In genomic region chr1:209064850-209065249, GRCh38 we compare ENCODE assay signal across 23 cellular contexts.
"Had no signal": no experiment of that assay in that cellular context is flagged by ENCODE, and none has a peak within 500 bp of the region (broad histone marks: within the 10 kb centered on the region; RNA-seq: fewer than 3 reads in every experiment).

No MANE protein-coding gene starts in this region.

- H3K36me3 ChIP-seq: ascending aorta, esophagus muscularis mucosa, sigmoid colon, upper lobe of left lung had no signal

- DNase-seq: activated CD4-positive, alpha-beta T cell treated with anti-CD3 and anti-CD28 coated beads, Interleukin-2, amount 10 ng/mL, durations not matched to agents 7 days and 5 days; activated CD4-positive, CD25-positive, alpha-beta regulatory T cell treated with anti-CD3 and anti-CD28 coated beads, Interleukin-2, amount 50 U/mL, for 72 hours; activated CD8-positive, alpha-beta T cell treated with anti-CD3 and anti-CD28 coated beads for 36 hours; activated gamma-delta T cell; central memory CD4-positive, alpha-beta T cell; dermis blood vessel endothelial cell; effector memory CD4-positive, alpha-beta T cell; hippocampal formation; posterior cingulate gyrus; sigmoid colon; stimulated activated CD4-positive, alpha-beta T cell treated with anti-CD3 and anti-CD28 coated beads, Interleukin-2, amount 100 ng/mL, for 48 hours; stimulated activated CD8-positive, alpha-beta memory T cell treated with anti-CD3 and anti-CD28 coated beads, Interleukin-4, amount 100 ng/mL, for 48 hours; stimulated activated naive CD4-positive, alpha-beta T cell; T-cell; testis; upper lobe of left lung had no signal

- H3K9me3 ChIP-seq: ascending aorta, esophagus muscularis mucosa, sigmoid colon, testis, upper lobe of left lung had no signal

- H3K27me3 Mint-ChIP-seq: activated CD4-positive, alpha-beta T cell treated with anti-CD3 and anti-CD28 coated beads, Interleukin-2, amount 10 ng/mL, durations not matched to agents 7 days and 5 days had no signal

- H3K36me3 Mint-ChIP-seq: activated naive CD4-positive, alpha-beta T cell treated with anti-CD3 and anti-CD28 coated beads, Interleukin-2, amount 50 U/mL, for 72 hours; natural killer cell treated with Interleukin-12 subunit alpha and Interleukin-12 subunit beta and Interleukin-15 and Interleukin-18, amount 100 ng/mL, for 72 hours; T-cell had no signal

- H3K4me1 Mint-ChIP-seq: activated CD4-positive, alpha-beta T cell treated with anti-CD3 and anti-CD28 coated beads, Interleukin-2, amount 10 ng/mL, durations not matched to agents 7 days and 5 days; T-cell had no signal

- H3K9me3 Mint-ChIP-seq: activated CD4-positive, alpha-beta T cell treated with anti-CD3 and anti-CD28 coated beads, Interleukin-2, amount 10 ng/mL, durations not matched to agents 7 days and 5 days; activated CD8-positive, alpha-beta T cell treated with anti-CD3 and anti-CD28 coated beads for 36 hours; activated naive CD4-positive, alpha-beta T cell treated with anti-CD3 and anti-CD28 coated beads, Interleukin-2, amount 50 U/mL, for 72 hours; activated T-helper 1 cell treated with anti-CD3 and anti-CD28 coated beads, Interleukin-12 subunit alpha, Interleukin-12 subunit beta, Interleukin-2, Interleukin-4 antibody, amounts not matched to agents 30 ng/mL and 10 ng/mL and 1 ng/mL, durations not matched to agents 14 hours and 24 hours and 36 hours; T-cell; T-helper 2 cell treated with Interferon-gamma antibody and Interleukin-4, amounts not matched to agents 5 μg/mL and 100 μg/mL, for 36 hours had no signal

- H3K27me3 ChIP-seq: ascending aorta, sigmoid colon, testis, upper lobe of left lung had no signal

- H3K27ac ChIP-seq: ascending aorta, esophagus muscularis mucosa, sigmoid colon, testis, upper lobe of left lung, VCaP had no signal

- H3K27ac Mint-ChIP-seq: activated CD4-positive, alpha-beta T cell treated with anti-CD3 and anti-CD28 coated beads, Interleukin-2, amount 10 ng/mL, durations not matched to agents 7 days and 5 days; activated CD8-positive, alpha-beta T cell treated with anti-CD3 and anti-CD28 coated beads for 36 hours; activated naive CD4-positive, alpha-beta T cell treated with anti-CD3 and anti-CD28 coated beads, Interleukin-2, amount 50 U/mL, for 72 hours; activated T-helper 1 cell treated with anti-CD3 and anti-CD28 coated beads, Interleukin-12 subunit alpha, Interleukin-12 subunit beta, Interleukin-2, Interleukin-4 antibody, amounts not matched to agents 30 ng/mL and 10 ng/mL and 1 ng/mL, durations not matched to agents 14 hours and 24 hours and 36 hours; natural killer cell treated with Interleukin-12 subunit alpha and Interleukin-12 subunit beta and Interleukin-15 and Interleukin-18, amount 100 ng/mL, for 72 hours; T-cell; T-helper 2 cell treated with Interferon-gamma antibody and Interleukin-4, amounts not matched to agents 5 μg/mL and 100 μg/mL, for 36 hours had no signal

- H3K4me1 ChIP-seq: ascending aorta, esophagus muscularis mucosa, testis, upper lobe of left lung had no signal

- H3K4me3 Mint-ChIP-seq: activated CD4-positive, alpha-beta T cell treated with anti-CD3 and anti-CD28 coated beads, Interleukin-2, amount 10 ng/mL, durations not matched to agents 7 days and 5 days; activated CD8-positive, alpha-beta T cell treated with anti-CD3 and anti-CD28 coated beads for 36 hours; activated T-helper 1 cell treated with anti-CD3 and anti-CD28 coated beads, Interleukin-12 subunit alpha, Interleukin-12 subunit beta, Interleukin-2, Interleukin-4 antibody, amounts not matched to agents 30 ng/mL and 10 ng/mL and 1 ng/mL, durations not matched to agents 14 hours and 24 hours and 36 hours; natural killer cell treated with Interleukin-12 subunit alpha and Interleukin-12 subunit beta and Interleukin-15 and Interleukin-18, amount 100 ng/mL, for 72 hours; T-cell; T-helper 2 cell treated with Interferon-gamma antibody and Interleukin-4, amounts not matched to agents 5 μg/mL and 100 μg/mL, for 36 hours had no signal

- H3K4me3 ChIP-seq: ascending aorta, esophagus muscularis mucosa, sigmoid colon, testis, upper lobe of left lung had no signal

- ATAC-seq: activated CD8-positive, alpha-beta T cell treated with anti-CD3 and anti-CD28 coated beads for 36 hours; activated naive CD4-positive, alpha-beta T cell treated with anti-CD3 and anti-CD28 coated beads, Interleukin-2, amount 50 U/mL, for 72 hours; natural killer cell treated with Interleukin-12 subunit alpha and Interleukin-12 subunit beta and Interleukin-15 and Interleukin-18, amount 100 ng/mL, for 72 hours; T-cell had no signal
